In genomic region chr17:81514485-81514734, GRCh38 we compare ENCODE assay signal across 8 cellular contexts. TPM values are rescaled to one million over a fixed set of nuclear protein-coding genes. Genes with fewer than 3 reads are reported as not detected.
DNase-seq lines count a peak whose midpoint lies in the region; ATAC-seq, FAIRE-seq and TF ChIP-seq lines count a peak whose summit lies in the region.

No MANE protein-coding gene starts in this region.

- H3K27ac ChIP-seq in lung (ENCODE audit: low read depth in 1 of 2, low read length in 1 of 2) (peak overlapping the region; percentile 99), upper lobe of right lung (peak overlapping the region; percentile 98)

- H3K27me3 Mint-ChIP-seq in activated naive CD4-positive, alpha-beta T cell treated with anti-CD3 and anti-CD28 coated beads for 36 hours (ENCODE audit: low read depth) = no peaks in the 10 kb centered on the region

- peaks cover 0 to 5% of the 10 kb centered on the region in 2 donors for H3K9me3 ChIP-seq in lung (ENCODE audit: control insufficient read depth in 2 of 2, insufficient read depth in 1 of 2, low read length in 1 of 2)
- H3K9me3 ChIP-seq in upper lobe of right lung = no peaks in the 10 kb centered on the region

- 0 to 1% methylated on average over 7 to 34 of the region's 34 CpGs for WGBS in lung, 2 donors

- CTCF ChIA-PET in activated naive CD4-positive, alpha-beta T cell treated with anti-CD3 and anti-CD28 coated beads for 36 hours (lab: Charles Lee) = no interaction called here

- H3K36me3 ChIP-seq in lung (ENCODE audit: control insufficient read depth in 2 of 2, insufficient read depth in 2 of 2, low read length in 2 of 2) (peaks cover 18 to 22% of the 10 kb centered on the region in 2 donors), upper lobe of right lung (peaks cover 28% of the 10 kb centered on the region)

- H3K27me3 ChIP-seq in lung (ENCODE audit: control insufficient read depth, insufficient read depth) (no peaks in the 10 kb centered on the region), upper lobe of right lung (no peaks in the 10 kb centered on the region)

- peaks cover 27% of the 10 kb centered on the region for H3K4me1 Mint-ChIP-seq in activated naive CD4-positive, alpha-beta T cell treated with anti-CD3 and anti-CD28 coated beads for 36 hours (ENCODE audit: low read depth)

- DNase-seq in activated naive CD4-positive, alpha-beta T cell treated with anti-CD3 and anti-CD28 coated beads for 36 hours = no peak
- no peak for DNase-seq in activated naive CD4-positive, alpha-beta T cell (lab: John Stamatoyannopoulos, UW)
- DNase-seq in astrocyte of the spinal cord (ENCODE audit: low read depth, low spot score) = no peak
- no peak for DNase-seq in lung (ENCODE audit: low spot score)
- no peak for DNase-seq in upper lobe of right lung
- no peak for DNase-seq in occipital lobe (lab: John Stamatoyannopoulos, UW)
- no peak for DNase-seq in NCI-H2107 treated with DMSO at 0.1 percent for 48 hours (lab: John Stamatoyannopoulos, UW; ENCODE audit: unreplicated experiment)
- DNase-seq in HTR-8/SVneo (ENCODE audit: insufficient read length, low spot score) = no peak

- TF ChIP-seq CTCF in astrocyte of the spinal cord (IDR thresholded peaks at IDR 0.05; ENCODE audit: low read depth, low read length) = no peak
- no peak for TF ChIP-seq CTCF in lung (IDR thresholded peaks at IDR 0.05; ENCODE audit: control extremely low read depth, extremely low read depth)
- no peak for TF ChIP-seq CTCF in upper lobe of right lung (IDR thresholded peaks at IDR 0.05)

- intact Hi-C loops in activated naive CD4-positive, alpha-beta T cell treated with anti-CD3 and anti-CD28 coated beads for 36 hours (cut with micrococcal nuclease) = loop anchor here (5.0 to 10.0 kb wide), 4 partner anchors 153 to 510 kb away; partner anchors contain the start of genes ARHGDIA, CCDC137, CENPX and LRRC45
- intact Hi-C loops in upper lobe of right lung (cut with DNase I) = no loop called here

- peaks cover 29% of the 10 kb centered on the region for H3K36me3 Mint-ChIP-seq in activated naive CD4-positive, alpha-beta T cell treated with anti-CD3 and anti-CD28 coated beads for 36 hours (ENCODE audit: low read depth)

- ATAC-seq in lung (ENCODE audit: insufficient read depth, low FRiP score) (no peak), upper lobe of right lung (no peak)

- in situ Hi-C loops in astrocyte of the spinal cord (cut with HindIII; ENCODE audit: low sequenced_read_pairs) = loop anchor here (10.0 kb wide), 1 partner anchor 110 kb away; no protein-coding TSS in a partner anchor

- FAIRE-seq in HTR-8/SVneo (lab: Jason Lieb, UNC) = no peak

- H3K27ac Mint-ChIP-seq in activated naive CD4-positive, alpha-beta T cell treated with anti-CD3 and anti-CD28 coated beads for 36 hours = peak overlapping the region; percentile 85

- no peaks in the 10 kb centered on the region for H3K9me3 Mint-ChIP-seq in activated naive CD4-positive, alpha-beta T cell treated with anti-CD3 and anti-CD28 coated beads for 36 hours

- H3K4me1 ChIP-seq in lung (ENCODE audit: control insufficient read depth in 2 of 2, insufficient read depth in 2 of 2, low read length in 2 of 2) (peaks cover 2 to 24% of the 10 kb centered on the region in 2 donors), upper lobe of right lung (peaks cover 46% of the 10 kb centered on the region)

- H3K4me3 ChIP-seq in astrocyte of the spinal cord (ENCODE audit: low read depth, low read length) (peak overlapping the region; percentile 46), lung (peak overlapping the region; percentile 73), upper lobe of right lung (peak overlapping the region; percentile 94)

- peak overlapping the region; percentile 81 for H3K4me3 Mint-ChIP-seq in activated naive CD4-positive, alpha-beta T cell treated with anti-CD3 and anti-CD28 coated beads for 36 hours

RNA-seq across cellular contexts. Expression of gene ACTG1, which starts 1.8 kb away (rescaled TPM):
- total RNA-seq in activated naive CD4-positive, alpha-beta T cell treated with anti-CD3 and anti-CD28 coated beads for 36 hours = 1,000 to 10,000 TPM; 2,881 to 2,925 TPM
- total RNA-seq in lung (1,000 to 10,000 TPM; 3,059 to 3,066 TPM), upper lobe of right lung (2,193 TPM), occipital lobe (3,469 TPM)
- 1,000 to 10,000 TPM; 1,461 to 4,301 TPM for polyA plus RNA-seq in lung

RNA-seq across cellular contexts. Expression of gene FSCN2, which starts 13.8 kb away (rescaled TPM):
- total RNA-seq in activated naive CD4-positive, alpha-beta T cell treated with anti-CD3 and anti-CD28 coated beads for 36 hours = not detected
- 1 to 10 TPM; 2.1 to 3.9 TPM for total RNA-seq in lung
- 1 to 10 TPM in 1 of 2 donors, under 1 TPM in 1; 0.46 to 1.8 TPM for polyA plus RNA-seq in lung
- 3.6 TPM for total RNA-seq in upper lobe of right lung
- total RNA-seq in occipital lobe = 5.6 TPM

RNA-seq across cellular contexts. Expression of gene FAAP100, which starts 37.7 kb away (rescaled TPM):
- total RNA-seq in activated naive CD4-positive, alpha-beta T cell treated with anti-CD3 and anti-CD28 coated beads for 36 hours = 10 to 100 TPM; 25.3 to 27.1 TPM
- 10 to 100 TPM; 20.8 to 34.4 TPM for total RNA-seq in lung
- 10 to 100 TPM; 21.4 to 29.3 TPM for polyA plus RNA-seq in lung
- 27.3 TPM for total RNA-seq in upper lobe of right lung
- total RNA-seq in occipital lobe = 24.2 TPM
